8 cellular contexts compared by ENCODE assay signal in genomic region chr17:29617481-29618271, GRCh38. TPM values are rescaled to one million over a fixed set of nuclear protein-coding genes. Genes with fewer than 3 reads are reported as not detected.
DNase-seq lines count a peak whose midpoint lies in the region; ATAC-seq and TF ChIP-seq lines count a peak whose summit lies in the region.

No MANE protein-coding gene starts in this region.

- peak overlapping the region; percentile 25 for H3K9ac ChIP-seq in HUES6 (ENCODE audit: low read length)

- peaks cover 90% of the 10 kb centered on the region for H3K27me3 ChIP-seq in HUES6 (ENCODE audit: control insufficient read depth, insufficient read depth, low read length)
- H3K27me3 ChIP-seq in cardiac muscle cell: peaks cover 13% of the 10 kb centered on the region

- H3K36me3 ChIP-seq in HUES6 (ENCODE audit: control insufficient read depth, insufficient read depth, low read length): no peaks in the 10 kb centered on the region
- H3K36me3 ChIP-seq in cardiac muscle cell: no peaks in the 10 kb centered on the region
- H3K36me3 ChIP-seq in urinary bladder (ENCODE audit: insufficient read depth): no peaks in the 10 kb centered on the region

- H3K4me3 ChIP-seq in HUES6 (ENCODE audit: low read depth, low read length): peak overlapping the region; percentile 70
- H3K4me3 ChIP-seq in cardiac muscle cell: no peak overlapping the region
- H3K4me3 ChIP-seq in urinary bladder (ENCODE audit: low read depth, low read length): peak overlapping the region; percentile 27

- H3K27ac Mint-ChIP-seq in activated naive CD8-positive, alpha-beta T cell treated with anti-CD3 and anti-CD28 coated beads for 36 hours: peak overlapping the region; percentile 81

- H3K4me1 ChIP-seq in HUES6 (ENCODE audit: control insufficient read depth, insufficient read depth, low read length) (peaks cover 72% of the 10 kb centered on the region), cardiac muscle cell (ENCODE audit: low read depth) (peaks cover 46% of the 10 kb centered on the region), urinary bladder (ENCODE audit: insufficient read depth) (peaks cover 1% of the 10 kb centered on the region)

- WGBS in urinary bladder: 12% methylated on average over 68 of the region's 68 CpGs

- peak; percentile 71 for TF ChIP-seq CTCF in cardiac muscle cell (IDR thresholded peaks at IDR 0.05; ENCODE audit: low read depth, low read length)

- in situ Hi-C loops in G401 (cut with HindIII; ENCODE audit: low sequenced_read_pairs): no loop called here

- intact Hi-C loops in posterior vena cava (cut with DNase I): no loop called here

- H3K9me3 Mint-ChIP-seq in activated naive CD8-positive, alpha-beta T cell treated with anti-CD3 and anti-CD28 coated beads for 36 hours: no peaks in the 10 kb centered on the region

- ATAC-seq in GM18873 (IDR thresholded peaks at IDR 0.05; ENCODE audit: low FRiP score, unreplicated experiment): no peak

- peaks cover 2% of the 10 kb centered on the region for H3K36me3 Mint-ChIP-seq in activated naive CD8-positive, alpha-beta T cell treated with anti-CD3 and anti-CD28 coated beads for 36 hours

- DNase-seq in G401 (ENCODE audit: low spot score) (peak; percentile 42), SKM-1 treated with dmso at 0.1 percent for 144 hours (lab: John Stamatoyannopoulos, UW; ENCODE audit: unreplicated experiment) (peak; percentile 68), cardiac muscle cell (ENCODE audit: low read depth in 1 of 2, low spot score in 1 of 2) (peak; percentile 65 to 78), posterior vena cava (ENCODE audit: low spot score) (peak; percentile 95)
- DNase-seq in activated naive CD8-positive, alpha-beta T cell treated with anti-CD3 and anti-CD28 coated beads for 36 hours: peak; percentile 89

- H3K27ac ChIP-seq in HUES6 (ENCODE audit: low read depth, low read length) (no peak overlapping the region), cardiac muscle cell (peak overlapping the region; percentile 13), urinary bladder (ENCODE audit: low read depth) (no peak overlapping the region)

- H3K27me3 Mint-ChIP-seq in activated naive CD8-positive, alpha-beta T cell treated with anti-CD3 and anti-CD28 coated beads for 36 hours: no peaks in the 10 kb centered on the region

- 0 out of 2 replicates have a peak, but pooled peaks cover 2% of the 10 kb centered on the region for H3K9me3 ChIP-seq in HUES6 (ENCODE audit: control insufficient read depth, insufficient read depth, low read depth, low read length)
- H3K9me3 ChIP-seq in cardiac muscle cell (ENCODE audit: low read depth): no peaks in the 10 kb centered on the region

- H3K4me3 Mint-ChIP-seq in activated naive CD8-positive, alpha-beta T cell treated with anti-CD3 and anti-CD28 coated beads for 36 hours: peak overlapping the region; percentile 81

- peaks cover 42% of the 10 kb centered on the region for H3K4me1 Mint-ChIP-seq in activated naive CD8-positive, alpha-beta T cell treated with anti-CD3 and anti-CD28 coated beads for 36 hours

RNA-seq across cellular contexts. Expression of gene CORO6, which starts 5.0 kb away (rescaled TPM):
- total RNA-seq in G401 (2014; rRNA removed; shearing (Covaris generic)): 3.6 and 9.7 TPM in 2 replicates
- 1 to 10 TPM; 8.9 to 9.4 TPM for total RNA-seq in activated naive CD8-positive, alpha-beta T cell treated with anti-CD3 and anti-CD28 coated beads for 36 hours
- 127 and 243 TPM in 2 replicates for total RNA-seq in cardiac muscle cell
- polyA plus RNA-seq in cardiac muscle cell: 163 and 255 TPM in 2 replicates
- total RNA-seq in posterior vena cava: 10 to 100 TPM; 26.7 to 31.6 TPM
- 5.2 TPM for total RNA-seq in urinary bladder
- 35.0 TPM for polyA plus RNA-seq in urinary bladder

RNA-seq across cellular contexts. Expression of gene ANKRD13B, which starts 24.7 kb away (rescaled TPM):
- 17.5 and 29.6 TPM in 2 replicates for total RNA-seq in G401 (2014; rRNA removed; shearing (Covaris generic))
- 10 to 100 TPM; 17.9 to 20.8 TPM for total RNA-seq in activated naive CD8-positive, alpha-beta T cell treated with anti-CD3 and anti-CD28 coated beads for 36 hours
- total RNA-seq in cardiac muscle cell (7.5 and 12.7 TPM in 2 replicates), posterior vena cava (10 to 100 TPM; 11.2 to 11.5 TPM), urinary bladder (7.7 TPM)
- polyA plus RNA-seq in cardiac muscle cell (6.3 and 7.4 TPM in 2 replicates), urinary bladder (13.6 TPM)

RNA-seq across cellular contexts. Expression of gene GIT1, which starts 28.2 kb away (rescaled TPM):
- total RNA-seq in G401 (2014; rRNA removed; shearing (Covaris generic)): 42.2 and 45.9 TPM in 2 replicates
- total RNA-seq in activated naive CD8-positive, alpha-beta T cell treated with anti-CD3 and anti-CD28 coated beads for 36 hours: 10 to 100 TPM; 63.5 to 63.7 TPM
- total RNA-seq in cardiac muscle cell (35.5 and 52.1 TPM in 2 replicates), posterior vena cava (10 to 100 TPM; 28.1 to 43.5 TPM), urinary bladder (14.2 TPM)
- polyA plus RNA-seq in cardiac muscle cell (37.5 and 50.5 TPM in 2 replicates), urinary bladder (32.8 TPM)

RNA-seq across cellular contexts. Expression of gene TP53I13, which starts 49.2 kb away (rescaled TPM):
- total RNA-seq in G401 (2014; rRNA removed; shearing (Covaris generic)): 72.2 and 119 TPM in 2 replicates
- total RNA-seq in activated naive CD8-positive, alpha-beta T cell treated with anti-CD3 and anti-CD28 coated beads for 36 hours: 10 to 100 TPM; 31.2 to 35.3 TPM
- total RNA-seq in cardiac muscle cell (100 and 105 TPM in 2 replicates), posterior vena cava (10 to 100 TPM; 33.1 to 34.7 TPM), urinary bladder (26.3 TPM)
- polyA plus RNA-seq in cardiac muscle cell (102 and 104 TPM in 2 replicates), urinary bladder (74.7 TPM)

RNA-seq across cellular contexts. Expression of gene ABHD15, which starts 50.8 kb away (rescaled TPM):
- 5.2 and 11.1 TPM in 2 replicates for total RNA-seq in G401 (2014; rRNA removed; shearing (Covaris generic))
- total RNA-seq in activated naive CD8-positive, alpha-beta T cell treated with anti-CD3 and anti-CD28 coated beads for 36 hours: 1 to 10 TPM; 8.6 to 8.8 TPM
- total RNA-seq in cardiac muscle cell (5.8 and 7.2 TPM in 2 replicates), posterior vena cava (1 to 10 TPM; 4.5 to 5.9 TPM), urinary bladder (6.7 TPM)
- polyA plus RNA-seq in cardiac muscle cell (4.8 and 5.3 TPM in 2 replicates), urinary bladder (9.8 TPM)

Comparison
In these comparisons a context has a peak if more than half of its experiments do, and no peak if none do; other contexts are left out.
1. DNase-seq: peak in every context shown above with its lines; median percentile 95 in posterior vena cava; 89 in activated naive CD8-positive, alpha-beta T cell treated with anti-CD3 and anti-CD28 coated beads for 36 hours; 72 in cardiac muscle cell; 68 in SKM-1 treated with dmso at 0.1 percent for 144 hours; 42 in G401.